Comparison of ENCODE assay signal across 12 cellular contexts in genomic region chr7:55474944-55475911, GRCh38.
DNase-seq lines count a peak whose midpoint lies in the region; ATAC-seq and TF ChIP-seq lines count a peak whose summit lies in the region.
"Had no signal": no experiment of that assay in that cellular context is flagged by ENCODE, and none has a peak within 500 bp of the region (broad histone marks: within the 10 kb centered on the region; RNA-seq: fewer than 3 reads in every experiment).

No MANE protein-coding gene starts in this region.

- H3K4me3 ChIP-seq in ascending aorta: no peak overlapping the region
- H3K4me3 ChIP-seq: body of pancreas, thyroid gland had no signal

- no peaks in the 10 kb centered on the region for H3K27me3 Mint-ChIP-seq in activated T-cell treated with anti-CD3 and anti-CD28 coated beads, Interleukin-2, amount 50 U/mL, for 24 hours
- H3K27me3 Mint-ChIP-seq in activated naive CD8-positive, alpha-beta T cell treated with anti-CD3 and anti-CD28 coated beads for 36 hours: no peaks in the 10 kb centered on the region
- no peaks in the 10 kb centered on the region for H3K27me3 Mint-ChIP-seq in type B pancreatic cell

- peaks cover 3 to 37% of the 10 kb centered on the region in 2 donors for H3K36me3 ChIP-seq in ascending aorta
- H3K36me3 ChIP-seq: thyroid gland had no signal

- no peaks in the 10 kb centered on the region for H3K27me3 ChIP-seq in ascending aorta
- H3K27me3 ChIP-seq: body of pancreas, thyroid gland had no signal

- peak; percentile 32 for DNase-seq in activated T-cell treated with anti-CD3 and anti-CD28 coated beads, Interleukin-2, amount 50 U/mL, for 24 hours
- DNase-seq in activated T-cell treated with anti-CD3 and anti-CD28 coated beads, Interleukin-2, amount 50 U/mL, for 1 hour: no peak
- no peak for DNase-seq in activated naive CD8-positive, alpha-beta T cell treated with anti-CD3 and anti-CD28 coated beads for 36 hours
- peak; percentile 35 for DNase-seq in myocyte (ENCODE audit: low read depth)
- DNase-seq in type B pancreatic cell (ENCODE audit: extremely low spot score, unreplicated experiment): no peak
- no peak for DNase-seq in ascending aorta (ENCODE audit: low spot score in 2 of 2)
- DNase-seq in dermis blood vessel endothelial cell: no peak
- DNase-seq: body of pancreas, DMS153, glutamatergic neuron, thyroid gland had no signal

- no peak for TF ChIP-seq CTCF in type B pancreatic cell (conservative IDR thresholded peaks at IDR 0.05)
- no peak for TF ChIP-seq CTCF in ascending aorta (IDR thresholded peaks at IDR 0.05)

- H3K4me1 ChIP-seq in ascending aorta: no peaks in the 10 kb centered on the region
- H3K4me1 ChIP-seq: body of pancreas, thyroid gland had no signal

- H3K9me3 Mint-ChIP-seq in activated T-cell treated with anti-CD3 and anti-CD28 coated beads, Interleukin-2, amount 50 U/mL, for 24 hours: no peaks in the 10 kb centered on the region
- no peaks in the 10 kb centered on the region for H3K9me3 Mint-ChIP-seq in activated naive CD8-positive, alpha-beta T cell treated with anti-CD3 and anti-CD28 coated beads for 36 hours
- no peaks in the 10 kb centered on the region for H3K9me3 Mint-ChIP-seq in type B pancreatic cell

- no peak overlapping the region for H3K27ac ChIP-seq in ascending aorta
- H3K27ac ChIP-seq: body of pancreas, thyroid gland had no signal

- H3K9me3 ChIP-seq in ascending aorta: no peaks in the 10 kb centered on the region
- H3K9me3 ChIP-seq: body of pancreas, thyroid gland had no signal

- intact Hi-C loops in ascending aorta (cut with DNase I): no loop called here

- H3K4me1 Mint-ChIP-seq in activated T-cell treated with anti-CD3 and anti-CD28 coated beads, Interleukin-2, amount 50 U/mL, for 24 hours (ENCODE audit: low read depth): peaks cover 72% of the 10 kb centered on the region
- H3K4me1 Mint-ChIP-seq in activated naive CD8-positive, alpha-beta T cell treated with anti-CD3 and anti-CD28 coated beads for 36 hours: peaks cover 48% of the 10 kb centered on the region
- peaks cover 4% of the 10 kb centered on the region for H3K4me1 Mint-ChIP-seq in type B pancreatic cell (ENCODE audit: unreplicated experiment)

- no peak for ATAC-seq in HG02884 (IDR thresholded peaks at IDR 0.05; ENCODE audit: unreplicated experiment)
- ATAC-seq: body of pancreas had no signal

- no peak overlapping the region for H3K4me3 Mint-ChIP-seq in activated T-cell treated with anti-CD3 and anti-CD28 coated beads, Interleukin-2, amount 50 U/mL, for 24 hours
- H3K4me3 Mint-ChIP-seq in activated naive CD8-positive, alpha-beta T cell treated with anti-CD3 and anti-CD28 coated beads for 36 hours: no peak overlapping the region
- no peak overlapping the region for H3K4me3 Mint-ChIP-seq in type B pancreatic cell

- H3K36me3 Mint-ChIP-seq in activated T-cell treated with anti-CD3 and anti-CD28 coated beads, Interleukin-2, amount 50 U/mL, for 24 hours (ENCODE audit: low read depth): peaks cover 59% of the 10 kb centered on the region
- peaks cover 8% of the 10 kb centered on the region for H3K36me3 Mint-ChIP-seq in activated naive CD8-positive, alpha-beta T cell treated with anti-CD3 and anti-CD28 coated beads for 36 hours
- H3K36me3 Mint-ChIP-seq in type B pancreatic cell: peaks cover 4% of the 10 kb centered on the region

- H3K27ac Mint-ChIP-seq in activated T-cell treated with anti-CD3 and anti-CD28 coated beads, Interleukin-2, amount 50 U/mL, for 24 hours: peak overlapping the region; percentile 80
- peak overlapping the region; percentile 47 for H3K27ac Mint-ChIP-seq in activated naive CD8-positive, alpha-beta T cell treated with anti-CD3 and anti-CD28 coated beads for 36 hours
- peak overlapping the region; percentile 61 for H3K27ac Mint-ChIP-seq in type B pancreatic cell

Comparison
In these comparisons a context has a peak if more than half of its experiments do, and no peak if none do; other contexts are left out.
1. DNase-seq: peak in activated T-cell treated with anti-CD3 and anti-CD28 coated beads, Interleukin-2, amount 50 U/mL, for 24 hours (single experiment) and myocyte (single experiment); none in activated T-cell treated with anti-CD3 and anti-CD28 coated beads, Interleukin-2, amount 50 U/mL, for 1 hour (single experiment), activated naive CD8-positive, alpha-beta T cell treated with anti-CD3 and anti-CD28 coated beads for 36 hours (single experiment), type B pancreatic cell (single experiment), ascending aorta (0 of 2) and dermis blood vessel endothelial cell (single experiment).
2. Peak in every context shown above with its lines, with median percentiles within 50 percentile points of each other: H3K27ac Mint-ChIP-seq.